In the genomic region with DNA sequence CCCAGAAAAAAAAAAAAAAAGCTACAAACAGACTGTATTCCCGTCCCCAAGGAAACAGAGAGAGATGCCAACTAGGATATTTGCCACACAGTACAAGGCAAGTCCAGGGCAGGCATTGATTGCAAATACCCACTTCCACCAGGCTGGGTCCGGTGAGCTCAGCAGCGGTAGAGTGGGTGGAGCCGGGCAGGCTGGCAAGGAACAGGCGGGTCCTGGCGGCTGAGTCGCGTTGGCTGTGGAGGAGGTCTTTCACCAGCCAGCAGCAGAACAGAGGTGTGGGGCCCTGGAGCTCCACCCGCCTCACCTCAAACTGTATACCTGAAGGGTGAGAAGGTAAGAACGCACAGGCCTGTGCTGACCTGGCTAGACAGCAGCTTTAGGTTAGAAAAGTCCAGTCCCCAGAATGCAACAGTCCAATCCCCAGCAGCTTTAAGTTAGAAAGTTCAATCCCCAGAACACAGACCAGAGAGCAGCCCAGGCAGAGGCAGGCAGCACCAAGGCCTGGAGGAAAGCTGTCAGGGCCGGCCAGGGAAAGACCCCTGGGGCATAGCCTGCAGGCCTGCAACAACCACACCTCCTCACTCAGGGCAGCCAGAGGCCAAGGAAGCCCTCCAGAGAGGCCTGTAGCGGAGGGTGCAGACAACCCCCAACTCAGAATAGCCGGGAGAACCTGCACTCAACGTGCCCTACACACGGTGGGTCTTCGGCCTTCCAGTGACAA, we compare ENCODE assay signal across 10 cellular contexts. TPM values are rescaled to one million over a fixed set of nuclear protein-coding genes. Genes with fewer than 3 reads are reported as not detected.
A peak's percentile ranks its signal among the peaks of the same experiment; 100 is the strongest.
DNase-seq lines count a peak whose midpoint lies in the region; ATAC-seq and TF ChIP-seq lines count a peak whose summit lies in the region.
"Had no signal": no experiment of that assay in that cellular context is flagged by ENCODE, and none has a peak within 500 bp of the region (broad histone marks: within the 10 kb centered on the region; RNA-seq: fewer than 3 reads in every experiment).

No MANE protein-coding gene starts in this region.

- H3K9me3 Mint-ChIP-seq in T-helper 2 cell treated with Interferon-gamma antibody and Interleukin-4, amounts not matched to agents 5 μg/mL and 100 μg/mL, for 36 hours: no peaks in the 10 kb centered on the region
- H3K9me3 Mint-ChIP-seq in WTC11: peaks cover 10% of the 10 kb centered on the region

- POLR2A ChIA-PET in WTC11 (lab: Charles Lee): interaction anchor here (0.6 to 0.7 kb wide), 3 partner anchors 13 to 549 kb away, joined by 3 to 4 read pairs (median 4); no protein-coding TSS in a partner anchor

- no peak for TF ChIP-seq POLR2A in esophagus squamous epithelium (IDR thresholded peaks at IDR 0.05)

- no peak for ATAC-seq in WTC11

- peak overlapping the region; percentile 4 to 68 (median 32) for H3K27ac ChIP-seq in esophagus squamous epithelium
- H3K27ac ChIP-seq: psoas muscle, SJSA1 had no signal

- DNase-seq in T-helper 2 cell (peak in 4 of 5 experiments; percentile 38 to 88 (median 52)), esophagus squamous epithelium (lab: John Stamatoyannopoulos, UW) (no peak), NCI-H510A (lab: John Stamatoyannopoulos, UW) (no peak), NCI-H1930 (lab: John Stamatoyannopoulos, UW) (no peak), WTC11 (ENCODE audit: low spot score) (no peak)
- DNase-seq in T-helper 2 cell treated with Interferon-gamma antibody and Interleukin-4, amounts not matched to agents 5 μg/mL and 100 μg/mL, for 36 hours (ENCODE audit: low spot score): no peak
- peak; percentile 54 for DNase-seq in activated CD4-positive, alpha-beta T cell treated with anti-CD3 and anti-CD28 coated beads for 48 hours
- peak; percentile 58 for DNase-seq in stimulated activated CD4-positive, alpha-beta T cell treated with anti-CD3 and anti-CD28 coated beads, Interleukin-4, amount 100 ng/mL, for 1 hour

- CTCF ChIA-PET in WTC11 (lab: Charles Lee): interaction anchor here (0.5 kb wide), 1 partner anchor 480 kb away, joined by 3 read pairs; no protein-coding TSS in a partner anchor

- intact Hi-C loops in esophagus squamous epithelium (cut with DNase I): no loop called here

- H3K27me3 ChIP-seq in esophagus squamous epithelium: no peaks in the 10 kb centered on the region
- H3K27me3 ChIP-seq: SJSA1 had no signal

- no peak overlapping the region for H3K4me3 ChIP-seq in esophagus squamous epithelium
- H3K4me3 ChIP-seq: psoas muscle, SJSA1 had no signal

- H3K36me3 ChIP-seq in esophagus squamous epithelium: peaks cover 0 to 19% (median 0%) of the 10 kb centered on the region in 3 donors

- H3K4me1 ChIP-seq in esophagus squamous epithelium: peaks cover 0 to 12% (median 0%) of the 10 kb centered on the region in 3 donors
- H3K4me1 ChIP-seq: psoas muscle, SJSA1 had no signal

- no peak overlapping the region for H3K4me3 Mint-ChIP-seq in T-helper 2 cell treated with Interferon-gamma antibody and Interleukin-4, amounts not matched to agents 5 μg/mL and 100 μg/mL, for 36 hours
- no peak overlapping the region for H3K4me3 Mint-ChIP-seq in WTC11

- H3K27me3 Mint-ChIP-seq in T-helper 2 cell treated with Interferon-gamma antibody and Interleukin-4, amounts not matched to agents 5 μg/mL and 100 μg/mL, for 36 hours (ENCODE audit: low read depth): no peaks in the 10 kb centered on the region
- H3K27me3 Mint-ChIP-seq in WTC11 (ENCODE audit: low read depth): no peaks in the 10 kb centered on the region

- peak in 1 of 6 experiments; percentile 7 for TF ChIP-seq CTCF in esophagus squamous epithelium (IDR thresholded peaks at IDR 0.05)
- no peak for TF ChIP-seq CTCF in WTC11 (IDR thresholded peaks at IDR 0.05)

- H3K27ac Mint-ChIP-seq in T-helper 2 cell treated with Interferon-gamma antibody and Interleukin-4, amounts not matched to agents 5 μg/mL and 100 μg/mL, for 36 hours: no peak overlapping the region
- no peak overlapping the region for H3K27ac Mint-ChIP-seq in WTC11

- peaks cover 29% of the 10 kb centered on the region for H3K36me3 Mint-ChIP-seq in T-helper 2 cell treated with Interferon-gamma antibody and Interleukin-4, amounts not matched to agents 5 μg/mL and 100 μg/mL, for 36 hours (ENCODE audit: low read depth)
- H3K36me3 Mint-ChIP-seq in WTC11: peaks cover 26% of the 10 kb centered on the region

- peaks cover 11% of the 10 kb centered on the region for H3K4me1 Mint-ChIP-seq in T-helper 2 cell treated with Interferon-gamma antibody and Interleukin-4, amounts not matched to agents 5 μg/mL and 100 μg/mL, for 36 hours (ENCODE audit: low read depth)
- H3K4me1 Mint-ChIP-seq in WTC11: no peaks in the 10 kb centered on the region

- no peaks in the 10 kb centered on the region for H3K9me3 ChIP-seq in esophagus squamous epithelium
- H3K9me3 ChIP-seq: psoas muscle, SJSA1 had no signal

- 49 to 59% methylated on average over 9 to 12 of the region's 16 CpGs for WGBS in esophagus squamous epithelium, 2 donors

TF ChIP-seq in WTC11, 78 proteins besides CTCF, POLR2A, EP300 and RAD21:
- TF ChIP-seq HMGA2 (CRISPR knock-in tag; IDR thresholded peaks at IDR 0.05) (no peak), ATF1 (CRISPR knock-in tag; IDR thresholded peaks at IDR 0.05) (no peak), GABPB1 (CRISPR knock-in tag; IDR thresholded peaks at IDR 0.05) (no peak), NR1H2 (CRISPR knock-in tag; IDR thresholded peaks at IDR 0.05) (no peak), GTF2I (CRISPR knock-in tag; conservative IDR thresholded peaks at IDR 0.05) (no peak), ETV6 (CRISPR knock-in tag; IDR thresholded peaks at IDR 0.05) (no peak)
- TF ChIP-seq, protein P1, sequence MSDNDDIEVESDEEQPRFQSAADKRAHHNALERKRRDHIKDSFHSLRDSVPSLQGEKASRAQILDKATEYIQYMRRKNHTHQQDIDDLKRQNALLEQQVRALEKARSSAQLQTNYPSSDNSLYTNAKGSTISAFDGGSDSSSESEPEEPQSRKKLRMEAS (CRISPR knock-in tag; IDR thresholded peaks at IDR 0.05): no peak
- TF ChIP-seq, protein P2, sequence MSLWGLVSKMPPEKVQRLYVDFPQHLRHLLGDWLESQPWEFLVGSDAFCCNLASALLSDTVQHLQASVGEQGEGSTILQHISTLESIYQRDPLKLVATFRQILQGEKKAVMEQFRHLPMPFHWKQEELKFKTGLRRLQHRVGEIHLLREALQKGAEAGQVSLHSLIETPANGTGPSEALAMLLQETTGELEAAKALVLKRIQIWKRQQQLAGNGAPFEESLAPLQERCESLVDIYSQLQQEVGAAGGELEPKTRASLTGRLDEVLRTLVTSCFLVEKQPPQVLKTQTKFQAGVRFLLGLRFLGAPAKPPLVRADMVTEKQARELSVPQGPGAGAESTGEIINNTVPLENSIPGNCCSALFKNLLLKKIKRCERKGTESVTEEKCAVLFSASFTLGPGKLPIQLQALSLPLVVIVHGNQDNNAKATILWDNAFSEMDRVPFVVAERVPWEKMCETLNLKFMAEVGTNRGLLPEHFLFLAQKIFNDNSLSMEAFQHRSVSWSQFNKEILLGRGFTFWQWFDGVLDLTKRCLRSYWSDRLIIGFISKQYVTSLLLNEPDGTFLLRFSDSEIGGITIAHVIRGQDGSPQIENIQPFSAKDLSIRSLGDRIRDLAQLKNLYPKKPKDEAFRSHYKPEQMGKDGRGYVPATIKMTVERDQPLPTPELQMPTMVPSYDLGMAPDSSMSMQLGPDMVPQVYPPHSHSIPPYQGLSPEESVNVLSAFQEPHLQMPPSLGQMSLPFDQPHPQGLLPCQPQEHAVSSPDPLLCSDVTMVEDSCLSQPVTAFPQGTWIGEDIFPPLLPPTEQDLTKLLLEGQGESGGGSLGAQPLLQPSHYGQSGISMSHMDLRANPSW (CRISPR knock-in tag; conservative IDR thresholded peaks at IDR 0.05; ENCODE audit: low read depth): no peak

RNA-seq across cellular contexts. Expression of a gene that starts 21.9 kb away (rescaled TPM):
- total RNA-seq in esophagus squamous epithelium (10 to 100 TPM; 27.7 to 37.0 (median 35.4) TPM), WTC11 (2021) (22.4 to 25.4 TPM (median 23.3 TPM) in 3 replicates)

RNA-seq across cellular contexts. Expression of a gene that starts 25.3 kb away (rescaled TPM):
- total RNA-seq in esophagus squamous epithelium (1 to 10 TPM; 3.4 to 8.9 (median 5.6) TPM), WTC11 (2021) (64.7 to 80.9 TPM (median 72.8 TPM) in 3 replicates)

RNA-seq across cellular contexts. Expression of a gene that starts 26.3 kb away (rescaled TPM):
- total RNA-seq in esophagus squamous epithelium: 100 to 1,000 TPM in 1 of 4 donors, 10 to 100 TPM in 3; 53.5 to 108 (median 63.3) TPM
- total RNA-seq in WTC11 (2021): 44.0 to 49.1 TPM (median 49.0 TPM) in 3 replicates

Comparison
In these comparisons a context has a peak if more than half of its experiments do, and no peak if none do; other contexts are left out.
1. DNase-seq: peak in T-helper 2 cell (4 of 5), activated CD4-positive, alpha-beta T cell treated with anti-CD3 and anti-CD28 coated beads for 48 hours (single experiment) and stimulated activated CD4-positive, alpha-beta T cell treated with anti-CD3 and anti-CD28 coated beads, Interleukin-4, amount 100 ng/mL, for 1 hour (single experiment); none in T-helper 2 cell treated with Interferon-gamma antibody and Interleukin-4, amounts not matched to agents 5 μg/mL and 100 μg/mL, for 36 hours (single experiment), esophagus squamous epithelium (single experiment), NCI-H510A (single experiment), NCI-H1930 (0 of 2) and WTC11 (single experiment).